ENCODE assay signal across 8 cellular contexts in the genomic region with DNA sequence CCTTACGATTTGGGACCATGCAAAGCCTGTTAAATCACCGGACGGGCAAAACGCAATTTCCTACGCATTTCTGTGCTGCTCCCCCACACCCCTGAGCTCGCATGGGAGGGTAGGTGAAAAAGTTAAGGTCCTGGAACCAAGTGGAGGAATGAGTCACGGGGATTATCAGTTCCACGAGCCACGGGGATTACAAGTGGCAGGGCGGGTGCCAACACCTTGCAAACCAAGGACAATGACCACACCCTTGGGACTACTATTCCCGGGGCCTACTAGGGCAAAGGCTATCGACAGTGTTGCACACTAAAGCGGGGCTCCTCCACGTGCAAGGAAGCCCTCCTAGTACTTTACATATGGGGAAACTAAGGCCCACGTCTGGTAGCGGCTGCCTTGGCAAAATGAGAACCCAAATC. TPM values are rescaled to one million over a fixed set of nuclear protein-coding genes. Genes with fewer than 3 reads are reported as not detected.
DNase-seq lines count a peak whose midpoint lies in the region; ATAC-seq and TF ChIP-seq lines count a peak whose summit lies in the region.

No MANE protein-coding gene starts in this region.

- peaks cover 23 to 42% of the 10 kb centered on the region in 2 donors for H3K4me1 Mint-ChIP-seq in effector memory CD8-positive, alpha-beta T cell (ENCODE audit: low read depth in 2 of 2)

- H3K4me3 ChIP-seq in transverse colon: peak overlapping the region; percentile 64 to 73 (median 68)

- intact Hi-C loops in transverse colon (cut with DNase I; ENCODE audit: low total_unique reads): no loop called here

- H3K4me1 ChIP-seq in transverse colon: peaks cover 7 to 30% (median 20%) of the 10 kb centered on the region in 4 donors

- no peaks in the 10 kb centered on the region for H3K9me3 ChIP-seq in transverse colon

- H3K36me3 Mint-ChIP-seq in effector memory CD8-positive, alpha-beta T cell (ENCODE audit: insufficient read depth): peaks cover 56% of the 10 kb centered on the region

- H3K27ac Mint-ChIP-seq in effector memory CD8-positive, alpha-beta T cell: peak overlapping the region; percentile 98 to 99

- H3K4me3 Mint-ChIP-seq in effector memory CD8-positive, alpha-beta T cell: peak overlapping the region; percentile 96 to 97

- peak; percentile 12 for ATAC-seq in GM18505 (IDR thresholded peaks at IDR 0.05; ENCODE audit: unreplicated experiment)
- ATAC-seq in HG03025 (IDR thresholded peaks at IDR 0.05; ENCODE audit: low FRiP score, unreplicated experiment): peak; percentile 9
- no peak for ATAC-seq in effector memory CD8-positive, alpha-beta T cell (replicated peaks)

- H3K27ac ChIP-seq in transverse colon: peak overlapping the region; percentile 92 to 95 (median 94)

- WGBS in transverse colon (ENCODE audit: low coverage in 1 of 2), 2 donors: 0 to 7% methylated on average over 4 to 16 of the region's 16 CpGs

- no peaks in the 10 kb centered on the region for H3K27me3 Mint-ChIP-seq in effector memory CD8-positive, alpha-beta T cell

- no peaks in the 10 kb centered on the region for H3K9me3 Mint-ChIP-seq in effector memory CD8-positive, alpha-beta T cell

- no peak for TF ChIP-seq EP300 in transverse colon (IDR thresholded peaks at IDR 0.05; ENCODE audit: low read depth)

- in situ Hi-C loops in transverse colon (cut with MboI; ENCODE audit: low pct_ligation_motif_present in 1 of 4, low pct_unique_long_range_greater_than_20kb in 1 of 4, low sequenced_read_pairs in 3 of 4): no loop called here
- in situ Hi-C loops in GM13976 (cut with MboI; ENCODE audit: low sequenced_read_pairs, unreplicated experiment): no loop called here

- TF ChIP-seq CTCF in transverse colon (IDR thresholded peaks at IDR 0.05) (no peak), GM13976 (IDR thresholded peaks at IDR 0.05; ENCODE audit: borderline replicate concordance, control extremely low read depth, extremely low read depth, insufficient read depth, missing control alignments) (no peak)

- no peaks in the 10 kb centered on the region for H3K27me3 ChIP-seq in transverse colon

- H3K36me3 ChIP-seq in transverse colon: peaks cover 0 to 28% (median 12%) of the 10 kb centered on the region in 4 donors

- TF ChIP-seq POLR2A in GM18505 (IDR thresholded peaks at IDR 0.05; ENCODE audit: borderline replicate concordance, extremely low read depth, insufficient read depth, insufficient read length) (no peak), transverse colon (IDR thresholded peaks at IDR 0.05) (no peak)

- peak; percentile 58 for DNase-seq in SW480 (ENCODE audit: low spot score)
- peak in 1 of 3 experiments; percentile 6 for DNase-seq in effector memory CD8-positive, alpha-beta T cell
- DNase-seq in midbrain (lab: John Stamatoyannopoulos, UW): peak; percentile 10
- peak; percentile 84 for DNase-seq in transverse colon
- no peak for DNase-seq in activated gamma-delta T cell treated with Interleukin-2 at 50 U/mL for 16 hours
- DNase-seq in GM13976 (ENCODE audit: low spot score): no peak

RNA-seq across cellular contexts. Expression of a gene that starts 0.4 kb away (rescaled TPM):
- total RNA-seq in transverse colon: 100 to 1,000 TPM; 109 to 638 (median 330) TPM

RNA-seq across cellular contexts. Expression of a gene that starts 0.7 kb away (rescaled TPM):
- 10 to 100 TPM; 13.3 to 37.8 (median 32.8) TPM for total RNA-seq in transverse colon

RNA-seq across cellular contexts. Expression of a gene that starts 26.1 kb away (rescaled TPM):
- 100 to 1,000 TPM; 113 to 234 (median 232) TPM for total RNA-seq in transverse colon

RNA-seq across cellular contexts. Expression of a gene that starts 56.3 kb away (rescaled TPM):
- total RNA-seq in transverse colon: 10 to 100 TPM; 18.3 to 92.1 (median 45.2) TPM

Comparison
In these comparisons a context has a peak if more than half of its experiments do, and no peak if none do; other contexts are left out.
1. DNase-seq: peak in SW480 (single experiment), midbrain (single experiment) and transverse colon (single experiment); none in activated gamma-delta T cell treated with Interleukin-2 at 50 U/mL for 16 hours (single experiment) and GM13976 (single experiment).